In the genomic region with DNA sequence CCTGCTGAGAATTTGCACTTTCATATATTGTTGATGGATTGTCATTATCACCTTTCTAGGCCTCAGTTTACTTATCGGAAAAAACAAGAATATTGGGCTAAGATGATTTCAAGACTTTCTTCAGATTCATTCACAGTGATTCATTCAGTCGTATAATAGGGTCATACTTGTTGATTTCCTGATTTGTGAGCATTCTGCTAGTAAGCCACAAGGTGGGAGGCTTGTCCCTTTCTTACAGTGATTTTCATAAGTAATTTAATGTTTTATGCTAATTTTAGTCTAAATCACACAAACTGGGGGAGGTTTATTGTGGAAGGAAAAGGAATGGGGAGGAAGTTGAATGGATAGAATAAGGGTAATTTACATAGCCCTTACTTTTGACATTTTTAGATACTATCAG, we compare ENCODE assay signal across 14 cellular contexts.
DNase-seq lines count a peak whose midpoint lies in the region; ATAC-seq and TF ChIP-seq lines count a peak whose summit lies in the region.
"Had no signal": no experiment of that assay in that cellular context is flagged by ENCODE, and none has a peak within 500 bp of the region (broad histone marks: within the 10 kb centered on the region; RNA-seq: fewer than 3 reads in every experiment).

No MANE protein-coding gene starts in this region.

- peaks cover 3% of the 10 kb centered on the region; the same call in 1 of the 2 replicates for H3K27me3 Mint-ChIP-seq in HFFc6 (ENCODE audit: insufficient read depth)
- peaks cover 4% of the 10 kb centered on the region for H3K27me3 Mint-ChIP-seq in activated naive CD8-positive, alpha-beta T cell treated with anti-CD3 and anti-CD28 coated beads, Interleukin-2, amount 50 U/mL, for 24 hours

- H3K9me3 ChIP-seq in hepatocyte (ENCODE audit: low read depth) = no peaks in the 10 kb centered on the region
- H3K9me3 ChIP-seq: MG63 had no signal

- H3K4me3 Mint-ChIP-seq in HFFc6 = no peak overlapping the region
- no peak overlapping the region for H3K4me3 Mint-ChIP-seq in activated naive CD8-positive, alpha-beta T cell treated with anti-CD3 and anti-CD28 coated beads, Interleukin-2, amount 50 U/mL, for 24 hours
- H3K4me3 Mint-ChIP-seq: B cell had no signal

- H3K27me3 ChIP-seq in hepatocyte = no peaks in the 10 kb centered on the region

- no peaks in the 10 kb centered on the region for H3K36me3 ChIP-seq in hepatocyte (replicated peaks; ENCODE audit: insufficient read depth, low read depth)
- H3K36me3 ChIP-seq: MG63 had no signal

- no peaks in the 10 kb centered on the region for H3K79me2 ChIP-seq in hepatocyte

- ATAC-seq in GM18505 (IDR thresholded peaks at IDR 0.05; ENCODE audit: unreplicated experiment) (no peak), HG02759 (IDR thresholded peaks at IDR 0.05; ENCODE audit: unreplicated experiment) (no peak), GM18519 (IDR thresholded peaks at IDR 0.05; ENCODE audit: low FRiP score, unreplicated experiment) (no peak)
- no peak for ATAC-seq in activated naive CD8-positive, alpha-beta T cell treated with anti-CD3 and anti-CD28 coated beads, Interleukin-2, amount 50 U/mL, for 24 hours
- ATAC-seq: stimulated activated naive CD8-positive, alpha-beta T cell treated with anti-CD3 and anti-CD28 coated beads, Interleukin-15, Interleukin-2, amounts not matched to agents 100 U/mL and 50 U/mL, for 24 hours had no signal

- H2AFZ ChIP-seq in hepatocyte = no peak overlapping the region

- DNase-seq in AG09309 (ENCODE audit: low read depth) = no peak
- peak; percentile 2 for DNase-seq in HFFc6
- no peak for DNase-seq in astrocyte of the cerebellum (ENCODE audit: low read depth)
- no peak for DNase-seq in hepatocyte (ENCODE audit: low spot score)
- no peak for DNase-seq in activated naive CD8-positive, alpha-beta T cell treated with anti-CD3 and anti-CD28 coated beads, Interleukin-2, amount 50 U/mL, for 24 hours
- DNase-seq: activated CD4-positive, alpha-beta T cell treated with anti-CD3 and anti-CD28 coated beads, Interleukin-2, amount 50 U/mL, for 4 hours; central memory CD4-positive, alpha-beta T cell; MG63; stimulated activated CD4-positive, alpha-beta T cell treated with anti-CD3 and anti-CD28 coated beads, Interleukin-4, amount 100 ng/mL, for 4 hours; stimulated activated naive CD8-positive, alpha-beta T cell treated with anti-CD3 and anti-CD28 coated beads, Interleukin-15, Interleukin-2, amounts not matched to agents 100 U/mL and 50 U/mL, for 24 hours had no signal

- no peak overlapping the region for H3K27ac Mint-ChIP-seq in HFFc6
- no peak overlapping the region for H3K27ac Mint-ChIP-seq in activated naive CD8-positive, alpha-beta T cell treated with anti-CD3 and anti-CD28 coated beads, Interleukin-2, amount 50 U/mL, for 24 hours
- H3K27ac Mint-ChIP-seq: B cell had no signal

- H3K4me2 ChIP-seq in hepatocyte = no peak overlapping the region

- no peaks in the 10 kb centered on the region for H4K20me1 ChIP-seq in hepatocyte (ENCODE audit: insufficient read depth, poor library complexity, severe bottlenecking)

- TF ChIP-seq CTCF in AG09309 (IDR thresholded peaks at IDR 0.05; ENCODE audit: control insufficient read depth, insufficient read depth, low read depth, low read length, missing control alignments) = peak; percentile 9
- peak; percentile 44; the same call in 1 of the 2 replicates for TF ChIP-seq CTCF in HFFc6 (IDR thresholded peaks at IDR 0.05)
- TF ChIP-seq CTCF in astrocyte of the cerebellum (IDR thresholded peaks at IDR 0.05; ENCODE audit: low read depth, low read length, missing control alignments) = peak; percentile 25
- TF ChIP-seq CTCF in hepatocyte (IDR thresholded peaks at IDR 0.05; ENCODE audit: poor library complexity) = peak; percentile 36

- H3K9me2 ChIP-seq in hepatocyte (replicated peaks; ENCODE audit: insufficient read depth) = no peaks in the 10 kb centered on the region

- H3K27ac ChIP-seq in hepatocyte = no peak overlapping the region

- no peaks in the 10 kb centered on the region for H3K4me1 ChIP-seq in hepatocyte (ENCODE audit: insufficient read depth)

- WGBS in hepatocyte (ENCODE audit: low lambda C conversion rate, missing lambda C conversion rate) = 86% methylated on average over 2 of the region's 2 CpGs

- no peak for TF ChIP-seq POLR2A in GM18505 (IDR thresholded peaks at IDR 0.05; ENCODE audit: borderline replicate concordance, extremely low read depth, insufficient read depth, insufficient read length)

- no peak overlapping the region for H3K4me3 ChIP-seq in AG09309 (ENCODE audit: control insufficient read depth, low read depth, low read length)
- no peak overlapping the region for H3K4me3 ChIP-seq in astrocyte of the cerebellum (ENCODE audit: low read depth, low read length)
- no peak overlapping the region for H3K4me3 ChIP-seq in hepatocyte
- H3K4me3 ChIP-seq: MG63 had no signal

- no peaks in the 10 kb centered on the region for H3K4me1 Mint-ChIP-seq in HFFc6 (ENCODE audit: low read depth)
- no peaks in the 10 kb centered on the region for H3K4me1 Mint-ChIP-seq in activated naive CD8-positive, alpha-beta T cell treated with anti-CD3 and anti-CD28 coated beads, Interleukin-2, amount 50 U/mL, for 24 hours
- H3K4me1 Mint-ChIP-seq: B cell had no signal

- no peaks in the 10 kb centered on the region for H3K36me3 Mint-ChIP-seq in HFFc6 (ENCODE audit: low read depth)
- no peaks in the 10 kb centered on the region for H3K36me3 Mint-ChIP-seq in activated naive CD8-positive, alpha-beta T cell treated with anti-CD3 and anti-CD28 coated beads, Interleukin-2, amount 50 U/mL, for 24 hours (ENCODE audit: low read depth)

- no peaks in the 10 kb centered on the region for H3K9me3 Mint-ChIP-seq in HFFc6
- no peaks in the 10 kb centered on the region for H3K9me3 Mint-ChIP-seq in activated naive CD8-positive, alpha-beta T cell treated with anti-CD3 and anti-CD28 coated beads, Interleukin-2, amount 50 U/mL, for 24 hours

- in situ Hi-C loops in astrocyte of the cerebellum (cut with HindIII; ENCODE audit: low sequenced_read_pairs) = no loop called here
